Comparison of ENCODE assay signal across 8 cellular contexts in genomic region chr7:144835166-144835611, GRCh38. TPM values are rescaled to one million over a fixed set of nuclear protein-coding genes. Genes with fewer than 3 reads are reported as not detected.
DNase-seq lines count a peak whose midpoint lies in the region; ATAC-seq and TF ChIP-seq lines count a peak whose summit lies in the region.

No MANE protein-coding gene starts in this region.

- TF ChIP-seq EP300 in suprapubic skin (IDR thresholded peaks at IDR 0.05), result no peak

- no peaks in the 10 kb centered on the region for H3K36me3 ChIP-seq in suprapubic skin

- H3K27ac ChIP-seq in epithelial cell of prostate (peak overlapping the region; percentile 82), suprapubic skin (peak overlapping the region; percentile 94)

- POLR2A ChIA-PET in AG04449 (lab: Yijun Ruan, JAX), result interaction anchor here (1.1 kb wide), 1 partner anchor 12 kb away, joined by 3 read pairs; no protein-coding TSS in a partner anchor

- 0% methylated on average over 24 of the region's 24 CpGs for WGBS in suprapubic skin

- TF ChIP-seq CTCF in AG04449 (IDR thresholded peaks at IDR 0.05; ENCODE audit: insufficient read depth, low read length, missing control alignments) (no peak), suprapubic skin (IDR thresholded peaks at IDR 0.05) (no peak)

- CTCF ChIA-PET in AG04449 (lab: Yijun Ruan, JAX), result no interaction called here

- TF ChIP-seq POLR2A in GM18505 (IDR thresholded peaks at IDR 0.05; ENCODE audit: borderline replicate concordance, extremely low read depth, insufficient read depth, insufficient read length) (no peak), suprapubic skin (IDR thresholded peaks at IDR 0.05) (no peak)

- no peaks in the 10 kb centered on the region for H3K27me3 ChIP-seq in suprapubic skin

- DNase-seq in AG04449 (ENCODE audit: low read depth, low spot score) (no peak), NCI-H2081 treated with DMSO at 0.1 percent for 48 hours (lab: John Stamatoyannopoulos, UW) (peak; percentile 14), epithelial cell of prostate (ENCODE audit: low read depth, low spot score) (no peak), middle frontal gyrus (ENCODE audit: extremely low spot score, low spot score) (peak; percentile 32), suprapubic skin (ENCODE audit: low spot score in 2 of 2) (peak in 1 of 2 donors; percentile 67)
- peak; percentile 55 to 63 for DNase-seq in activated CD4-positive, alpha-beta T cell treated with anti-CD3 and anti-CD28 coated beads, Interleukin-2, amount 50 U/mL, for 48 hours

- H3K4me1 ChIP-seq in suprapubic skin, result peaks cover 19% of the 10 kb centered on the region

- peak overlapping the region; percentile 77 for H3K4me3 ChIP-seq in AG04449 (ENCODE audit: low read depth, low read length)
- peak overlapping the region; percentile 76 for H3K4me3 ChIP-seq in suprapubic skin

- no peaks in the 10 kb centered on the region for H3K9me3 ChIP-seq in suprapubic skin

- ATAC-seq in GM18505 (IDR thresholded peaks at IDR 0.05; ENCODE audit: unreplicated experiment) (peak; percentile 33), HG02938 (IDR thresholded peaks at IDR 0.05; ENCODE audit: unreplicated experiment) (peak; percentile 32)

RNA-seq across cellular contexts. Expression of gene TPK1, which starts 0.7 kb away (rescaled TPM):
- total RNA-seq in suprapubic skin, result 1 to 10 TPM; 1.4 to 3.9 (median 2.8) TPM

Comparison
In these comparisons a context has a peak if more than half of its experiments do, and no peak if none do; other contexts are left out.
1. DNase-seq: peak in NCI-H2081 treated with DMSO at 0.1 percent for 48 hours (single experiment), activated CD4-positive, alpha-beta T cell treated with anti-CD3 and anti-CD28 coated beads, Interleukin-2, amount 50 U/mL, for 48 hours (2 of 2) and middle frontal gyrus (single experiment); none in AG04449 (single experiment) and epithelial cell of prostate (single experiment).